ENCODE assay signal across 14 cellular contexts in genomic region chr2:12709207-12709522, GRCh38. TPM values are rescaled to one million over a fixed set of nuclear protein-coding genes. Genes with fewer than 3 reads are reported as not detected.
DNase-seq lines count a peak whose midpoint lies in the region; ATAC-seq lines count a peak whose summit lies in the region.
"Had no signal": no experiment of that assay in that cellular context is flagged by ENCODE, and none has a peak within 500 bp of the region (broad histone marks: within the 10 kb centered on the region; RNA-seq: fewer than 3 reads in every experiment).

No MANE protein-coding gene starts in this region.

- intact Hi-C loops in activated naive CD4-positive, alpha-beta T cell treated with anti-CD3 and anti-CD28 coated beads for 36 hours (cut with micrococcal nuclease) = loop anchor here (1.0 to 5.0 kb wide), 2 partner anchors 52 to 155 kb away; no protein-coding TSS in a partner anchor

- peak; percentile 83 for ATAC-seq in activated naive CD8-positive, alpha-beta T cell treated with anti-CD3 and anti-CD28 coated beads, Interleukin-2, amount 50 U/mL, for 24 hours
- ATAC-seq in stimulated activated effector memory CD8-positive, alpha-beta T cell treated with anti-CD3 and anti-CD28 coated beads, Interleukin-12 subunit alpha, Interleukin-12 subunit beta, amount 100 ng/mL, for 72 hours = peak; percentile 93
- no peak for ATAC-seq in HG02588 (IDR thresholded peaks at IDR 0.05; ENCODE audit: unreplicated experiment)
- ATAC-seq: body of pancreas, K562 had no signal

- H3K27ac Mint-ChIP-seq in activated naive CD4-positive, alpha-beta T cell treated with anti-CD3 and anti-CD28 coated beads for 36 hours = peak overlapping the region; percentile 11
- H3K27ac Mint-ChIP-seq in activated naive CD8-positive, alpha-beta T cell treated with anti-CD3 and anti-CD28 coated beads, Interleukin-2, amount 50 U/mL, for 24 hours = no peak overlapping the region
- H3K27ac Mint-ChIP-seq in stimulated activated effector memory CD8-positive, alpha-beta T cell treated with anti-CD3 and anti-CD28 coated beads, Interleukin-12 subunit alpha, Interleukin-12 subunit beta, amount 100 ng/mL, for 72 hours = peak overlapping the region; percentile 58

- peaks cover 1% of the 10 kb centered on the region for H3K9me3 Mint-ChIP-seq in activated naive CD4-positive, alpha-beta T cell treated with anti-CD3 and anti-CD28 coated beads for 36 hours
- H3K9me3 Mint-ChIP-seq in activated naive CD8-positive, alpha-beta T cell treated with anti-CD3 and anti-CD28 coated beads, Interleukin-2, amount 50 U/mL, for 24 hours = no peaks in the 10 kb centered on the region
- no peaks in the 10 kb centered on the region for H3K9me3 Mint-ChIP-seq in stimulated activated effector memory CD8-positive, alpha-beta T cell treated with anti-CD3 and anti-CD28 coated beads, Interleukin-12 subunit alpha, Interleukin-12 subunit beta, amount 100 ng/mL, for 72 hours

- H3K27me3 Mint-ChIP-seq in activated naive CD4-positive, alpha-beta T cell treated with anti-CD3 and anti-CD28 coated beads for 36 hours (ENCODE audit: low read depth) = no peaks in the 10 kb centered on the region
- no peaks in the 10 kb centered on the region for H3K27me3 Mint-ChIP-seq in activated naive CD8-positive, alpha-beta T cell treated with anti-CD3 and anti-CD28 coated beads, Interleukin-2, amount 50 U/mL, for 24 hours

- peaks cover 44% of the 10 kb centered on the region for H3K4me1 Mint-ChIP-seq in activated naive CD4-positive, alpha-beta T cell treated with anti-CD3 and anti-CD28 coated beads for 36 hours (ENCODE audit: low read depth)
- H3K4me1 Mint-ChIP-seq in activated naive CD8-positive, alpha-beta T cell treated with anti-CD3 and anti-CD28 coated beads, Interleukin-2, amount 50 U/mL, for 24 hours = peaks cover 44% of the 10 kb centered on the region
- H3K4me1 Mint-ChIP-seq in stimulated activated effector memory CD8-positive, alpha-beta T cell treated with anti-CD3 and anti-CD28 coated beads, Interleukin-12 subunit alpha, Interleukin-12 subunit beta, amount 100 ng/mL, for 72 hours = peaks cover 47% of the 10 kb centered on the region

- DNase-seq in activated naive CD4-positive, alpha-beta T cell treated with anti-CD3 and anti-CD28 coated beads for 36 hours = peak; percentile 55
- no peak for DNase-seq in activated naive CD4-positive, alpha-beta T cell treated with anti-CD3 and anti-CD28 coated beads, Interleukin-2, amount 50 U/mL, for 16 hours
- DNase-seq in NAMALWA (ENCODE audit: low spot score) (peak; percentile 18), NCI-H1092 treated with DMSO at 0.1 percent for 48 hours (lab: John Stamatoyannopoulos, UW) (no peak), NCI-H526 treated with DMSO at 0.1 percent for 48 hours (lab: John Stamatoyannopoulos, UW) (no peak)
- DNase-seq in activated naive CD8-positive, alpha-beta T cell treated with anti-CD3 and anti-CD28 coated beads, Interleukin-2, amount 50 U/mL, for 24 hours = no peak
- peak in 1 of 2 donors; percentile 43 for DNase-seq in stimulated activated effector memory CD8-positive, alpha-beta T cell treated with anti-CD3 and anti-CD28 coated beads, Interleukin-12 subunit alpha, Interleukin-12 subunit beta, amount 100 ng/mL, for 72 hours (ENCODE audit: low spot score in 2 of 2)
- DNase-seq: activated effector memory CD4-positive, alpha-beta T cell treated with Interleukin-2 at 50 U/mL for 16 hours; body of pancreas; erythroblast; NCI-H1105; T-helper 9 cell had no signal

- CTCF ChIA-PET in activated naive CD4-positive, alpha-beta T cell treated with anti-CD3 and anti-CD28 coated beads for 36 hours (lab: Charles Lee) = no interaction called here

- H3K36me3 Mint-ChIP-seq in activated naive CD4-positive, alpha-beta T cell treated with anti-CD3 and anti-CD28 coated beads for 36 hours (ENCODE audit: low read depth) = no peaks in the 10 kb centered on the region
- peaks cover 2% of the 10 kb centered on the region for H3K36me3 Mint-ChIP-seq in activated naive CD8-positive, alpha-beta T cell treated with anti-CD3 and anti-CD28 coated beads, Interleukin-2, amount 50 U/mL, for 24 hours (ENCODE audit: low read depth)
- H3K36me3 Mint-ChIP-seq in stimulated activated effector memory CD8-positive, alpha-beta T cell treated with anti-CD3 and anti-CD28 coated beads, Interleukin-12 subunit alpha, Interleukin-12 subunit beta, amount 100 ng/mL, for 72 hours = no peaks in the 10 kb centered on the region

- H3K4me3 Mint-ChIP-seq in activated naive CD4-positive, alpha-beta T cell treated with anti-CD3 and anti-CD28 coated beads for 36 hours = no peak overlapping the region
- no peak overlapping the region for H3K4me3 Mint-ChIP-seq in activated naive CD8-positive, alpha-beta T cell treated with anti-CD3 and anti-CD28 coated beads, Interleukin-2, amount 50 U/mL, for 24 hours
- H3K4me3 Mint-ChIP-seq in stimulated activated effector memory CD8-positive, alpha-beta T cell treated with anti-CD3 and anti-CD28 coated beads, Interleukin-12 subunit alpha, Interleukin-12 subunit beta, amount 100 ng/mL, for 72 hours = peak overlapping the region; percentile 20

RNA-seq across cellular contexts. Expression of gene TRIB2, which starts 7.6 kb away (rescaled TPM):
- total RNA-seq in activated naive CD4-positive, alpha-beta T cell treated with anti-CD3 and anti-CD28 coated beads for 36 hours = 1 to 10 TPM; 3.7 to 4.4 TPM

Comparison
In these comparisons a context has a peak if more than half of its experiments do, and no peak if none do; other contexts are left out.
1. DNase-seq: peak in activated naive CD4-positive, alpha-beta T cell treated with anti-CD3 and anti-CD28 coated beads for 36 hours (single experiment) and NAMALWA (single experiment); none in activated naive CD4-positive, alpha-beta T cell treated with anti-CD3 and anti-CD28 coated beads, Interleukin-2, amount 50 U/mL, for 16 hours (single experiment), activated naive CD8-positive, alpha-beta T cell treated with anti-CD3 and anti-CD28 coated beads, Interleukin-2, amount 50 U/mL, for 24 hours (single experiment), NCI-H1092 treated with DMSO at 0.1 percent for 48 hours (single experiment) and NCI-H526 treated with DMSO at 0.1 percent for 48 hours (single experiment).